12 cellular contexts compared by ENCODE assay signal in genomic region chr5:33362915-33363314, GRCh38.
A peak's percentile ranks its signal among the peaks of the same experiment; 100 is the strongest.
DNase-seq lines count a peak whose midpoint lies in the region; ATAC-seq, FAIRE-seq and TF ChIP-seq lines count a peak whose summit lies in the region.
"Had no signal": no experiment of that assay in that cellular context is flagged by ENCODE, and none has a peak within 500 bp of the region (broad histone marks: within the 10 kb centered on the region; RNA-seq: fewer than 3 reads in every experiment).

No MANE protein-coding gene starts in this region.

- H3K36me3 ChIP-seq in esophagus squamous epithelium (no peaks in the 10 kb centered on the region), lower lobe of right lung (no peaks in the 10 kb centered on the region), thoracic aorta (no peaks in the 10 kb centered on the region), BE2C (no peaks in the 10 kb centered on the region)
- H3K36me3 ChIP-seq: brain microvascular endothelial cell, gastrocnemius medialis had no signal

- H3K27me3 ChIP-seq in esophagus squamous epithelium (no peaks in the 10 kb centered on the region), lower lobe of right lung (ENCODE audit: low read depth) (no peaks in the 10 kb centered on the region), thoracic aorta (replicated peaks; ENCODE audit: insufficient read depth) (no peaks in the 10 kb centered on the region), BE2C (no peaks in the 10 kb centered on the region)
- H3K27me3 ChIP-seq: brain microvascular endothelial cell, gastrocnemius medialis had no signal

- H3K4me1 ChIP-seq in esophagus squamous epithelium (peaks cover 0 to 6% (median 0%) of the 10 kb centered on the region in 3 donors), lower lobe of right lung (peaks cover 31% of the 10 kb centered on the region), thoracic aorta (ENCODE audit: control insufficient read depth in 1 of 2, low read depth in 2 of 2) (peaks cover 3 to 29% of the 10 kb centered on the region in 2 donors), BE2C (no peaks in the 10 kb centered on the region)
- H3K4me1 ChIP-seq: gastrocnemius medialis had no signal

- no peak for FAIRE-seq in RCC 7860 (lab: Jason Lieb, UNC)

- H3K27ac ChIP-seq in esophagus squamous epithelium (peak overlapping the region in 3 of 4 donors; percentile 28 to 71 (median 62)), lower lobe of right lung (peak overlapping the region; percentile 68), thoracic aorta (peak overlapping the region; percentile 32 to 59)
- H3K27ac ChIP-seq: brain microvascular endothelial cell had no signal

- no peak overlapping the region for H3K4me3 ChIP-seq in esophagus squamous epithelium
- no peak overlapping the region for H3K4me3 ChIP-seq in lower lobe of right lung
- peak overlapping the region; percentile 51 for H3K4me3 ChIP-seq in thoracic aorta
- H3K4me3 ChIP-seq in BE2C (ENCODE audit: low read depth, low read length), result no peak overlapping the region
- H3K4me3 ChIP-seq: gastrocnemius medialis had no signal

- DNase-seq in NOMO-1 (lab: John Stamatoyannopoulos, UW; ENCODE audit: unreplicated experiment in 2 of 2) (peak; percentile 63 to 84), esophagus squamous epithelium (lab: John Stamatoyannopoulos, UW) (no peak), lower lobe of right lung (no peak), thoracic aorta (ENCODE audit: low spot score) (no peak), BE2C (no peak), RCC 7860 (ENCODE audit: low spot score) (no peak), GM03348 (ENCODE audit: low spot score) (no peak)
- no peak for DNase-seq in activated CD4-positive, alpha-beta T cell treated with anti-CD3 and anti-CD28 coated beads, Interleukin-2, amount 50 U/mL, for 4 hours
- DNase-seq: brain microvascular endothelial cell; gastrocnemius medialis; NCI-H1417 treated with DMSO at 0.1 percent for 48 hours; stimulated activated CD4-positive, alpha-beta T cell treated with anti-CD3 and anti-CD28 coated beads, Interleukin-1b, Interleukin-23, amount 100 ng/mL, for 48 hours had no signal

- H3K9me3 ChIP-seq in esophagus squamous epithelium, result no peaks in the 10 kb centered on the region
- no peaks in the 10 kb centered on the region for H3K9me3 ChIP-seq in lower lobe of right lung
- no peaks in the 10 kb centered on the region for H3K9me3 ChIP-seq in thoracic aorta
- no peaks in the 10 kb centered on the region for H3K9me3 ChIP-seq in BE2C
- H3K9me3 ChIP-seq: gastrocnemius medialis had no signal

- ATAC-seq in lower lobe of right lung, result peak; percentile 79 to 83
- peak; percentile 24 for ATAC-seq in thoracic aorta (ENCODE audit: insufficient number of reproducible peaks, low FRiP score, low read depth)

- WGBS in esophagus squamous epithelium, 2 donors, result 44 to 66% methylated on average over 4 of the region's 4 CpGs

- no peak for TF ChIP-seq POLR2A in esophagus squamous epithelium (IDR thresholded peaks at IDR 0.05)

- no peak for TF ChIP-seq CTCF in esophagus squamous epithelium (IDR thresholded peaks at IDR 0.05)
- no peak for TF ChIP-seq CTCF in lower lobe of right lung (IDR thresholded peaks at IDR 0.05)
- no peak for TF ChIP-seq CTCF in thoracic aorta (IDR thresholded peaks at IDR 0.05)
- no peak for TF ChIP-seq CTCF in BE2C (IDR thresholded peaks at IDR 0.05; ENCODE audit: low read depth, low read length)

- intact Hi-C loops in esophagus squamous epithelium (cut with DNase I) (no loop called here), lower lobe of right lung (cut with DNase I) (no loop called here)

Comparison
In these comparisons a context has a peak if more than half of its experiments do, and no peak if none do; other contexts are left out.
1. DNase-seq: peak in NOMO-1 (2 of 2); none in esophagus squamous epithelium (single experiment), lower lobe of right lung (single experiment), thoracic aorta (single experiment), BE2C (single experiment), activated CD4-positive, alpha-beta T cell treated with anti-CD3 and anti-CD28 coated beads, Interleukin-2, amount 50 U/mL, for 4 hours (0 of 2), RCC 7860 (single experiment) and GM03348 (single experiment).
2. Peak in every context shown above with its lines, with median percentiles within 50 percentile points of each other: H3K27ac ChIP-seq.